In genomic region chr3:183826448-183826847, GRCh38 we compare ENCODE assay signal across 1 cellular context.
TF ChIP-seq lines count a peak whose summit lies in the region.

No MANE protein-coding gene starts in this region.

TF ChIP-seq in HepG2, 621 proteins besides CTCF, POLR2A, EP300 and RAD21 (continued from another document):
- TF ChIP-seq TFDP1 (CRISPR knock-in tag; IDR thresholded peaks at IDR 0.05; ENCODE audit: borderline replicate concordance) (no peak), ZNF512B (CRISPR knock-in tag; IDR thresholded peaks at IDR 0.05; ENCODE audit: borderline replicate concordance) (no peak), KDM5B (CRISPR knock-in tag; IDR thresholded peaks at IDR 0.05; ENCODE audit: borderline replicate concordance) (no peak), ZSCAN22 (CRISPR knock-in tag; IDR thresholded peaks at IDR 0.05) (no peak)
